In genomic region chr9:6715755-6716643, GRCh38 we compare ENCODE assay signal across 8 cellular contexts. TPM values are rescaled to one million over a fixed set of nuclear protein-coding genes. Genes with fewer than 3 reads are reported as not detected.
DNase-seq lines count a peak whose midpoint lies in the region; ATAC-seq, FAIRE-seq and TF ChIP-seq lines count a peak whose summit lies in the region.

No MANE protein-coding gene starts in this region.

- 20 to 24% methylated on average over 61 of the region's 61 CpGs for WGBS in lung, 2 donors

- FAIRE-seq in GM19239 (lab: Jason Lieb, UNC), result peak; percentile 92

- peak overlapping the region in 1 of 2 donors; percentile 58 for H3K27ac ChIP-seq in lung (ENCODE audit: low read depth in 1 of 2, low read length in 1 of 2)

- H3K4me1 Mint-ChIP-seq in central memory CD8-positive, alpha-beta T cell, result peaks cover 10% of the 10 kb centered on the region

- ATAC-seq in HG03558 (IDR thresholded peaks at IDR 0.05; ENCODE audit: extremely low read depth, unreplicated experiment), result peak; percentile 45
- ATAC-seq in central memory CD8-positive, alpha-beta T cell (replicated peaks; ENCODE audit: extremely low read depth, poor library complexity, severe bottlenecking), result peak; percentile 88
- ATAC-seq in lung (ENCODE audit: insufficient read depth, low FRiP score), result peak; percentile 54

- H3K27me3 Mint-ChIP-seq in central memory CD8-positive, alpha-beta T cell, result no peaks in the 10 kb centered on the region

- DNase-seq in ACHN (peak; percentile 77), GM19239 (ENCODE audit: insufficient read length, low spot score) (peak; percentile 33), lung (ENCODE audit: low spot score) (peak; percentile 62), NCI-H1417 treated with DMSO at 0.1 percent for 48 hours (lab: John Stamatoyannopoulos, UW) (no peak)
- peak; percentile 65 for DNase-seq in activated CD4-positive, CD25-positive, alpha-beta regulatory T cell treated with anti-CD3 and anti-CD28 coated beads, Interleukin-2, amount 50 U/mL, for 72 hours
- peak; percentile 28 to 35 for DNase-seq in central memory CD8-positive, alpha-beta T cell (ENCODE audit: low spot score in 2 of 2)
- peak; percentile 34 to 51 for DNase-seq in stimulated activated CD8-positive, alpha-beta memory T cell treated with anti-CD3 and anti-CD28 coated beads, Interleukin-15, amount 100 ng/mL, for 4 hours (ENCODE audit: low read depth in 2 of 2)

- H3K4me3 Mint-ChIP-seq in central memory CD8-positive, alpha-beta T cell, result peak overlapping the region; percentile 77

- no peak for TF ChIP-seq CTCF in lung (IDR thresholded peaks at IDR 0.05; ENCODE audit: control extremely low read depth, extremely low read depth)

- no peaks in the 10 kb centered on the region for H3K27me3 ChIP-seq in lung (ENCODE audit: control insufficient read depth, insufficient read depth)

- peak overlapping the region; percentile 36 for H3K4me3 ChIP-seq in lung

- no peaks in the 10 kb centered on the region for H3K9me3 ChIP-seq in lung (ENCODE audit: control insufficient read depth in 2 of 2, insufficient read depth in 1 of 2, low read length in 1 of 2)

- no peaks in the 10 kb centered on the region for H3K9me3 Mint-ChIP-seq in central memory CD8-positive, alpha-beta T cell

- in situ Hi-C loops in ACHN (cut with HindIII; ENCODE audit: low pct_ligation_motif_present, low pct_unique_long_range_greater_than_20kb, low sequenced_read_pairs), result no loop called here

- H3K27ac Mint-ChIP-seq in central memory CD8-positive, alpha-beta T cell (ENCODE audit: low read depth), result peak overlapping the region; percentile 70

- peaks cover 1% of the 10 kb centered on the region for H3K36me3 Mint-ChIP-seq in central memory CD8-positive, alpha-beta T cell (ENCODE audit: insufficient read depth)

- H3K36me3 ChIP-seq in lung (ENCODE audit: control insufficient read depth in 2 of 2, insufficient read depth in 2 of 2, low read length in 2 of 2), result no peaks in the 10 kb centered on the region

- peaks cover 0 to 5% of the 10 kb centered on the region in 2 donors for H3K4me1 ChIP-seq in lung (ENCODE audit: control insufficient read depth in 2 of 2, insufficient read depth in 2 of 2, low read length in 2 of 2)

RNA-seq across cellular contexts. Expression of gene KDM4C, which starts 41.8 kb away (rescaled TPM):
- 10 to 100 TPM; 38.1 to 78.5 TPM for total RNA-seq in lung
- polyA plus RNA-seq in lung, result 10 to 100 TPM in 1 of 2 donors, 1 to 10 TPM in 1; 7.1 to 11.8 TPM
